Comparison of ENCODE assay signal across 9 cellular contexts in genomic region chr3:119350114-119350513, GRCh38. TPM values are rescaled to one million over a fixed set of nuclear protein-coding genes. Genes with fewer than 3 reads are reported as not detected.
A peak's percentile ranks its signal among the peaks of the same experiment; 100 is the strongest.
DNase-seq lines count a peak whose midpoint lies in the region; ATAC-seq, FAIRE-seq and TF ChIP-seq lines count a peak whose summit lies in the region.
"Had no signal": no experiment of that assay in that cellular context is flagged by ENCODE, and none has a peak within 500 bp of the region (broad histone marks: within the 10 kb centered on the region; RNA-seq: fewer than 3 reads in every experiment).

No MANE protein-coding gene starts in this region.

- no TSS peak for BruUV-seq in K562 (replicated peaks; lab: Mats Ljungman, UMichigan)

- H3K9ac ChIP-seq in K562 (ENCODE audit: insufficient read depth in 1 of 2, low read depth in 2 of 2, low read length in 2 of 2) = no peak overlapping the region

- TF ChIP-seq CTCF in K562 (IDR thresholded peaks at IDR 0.05 in 2 of 3, conservative IDR thresholded peaks at IDR 0.05 in 1 of 3; ENCODE audit: insufficient read depth in 2 of 3, low read depth in 1 of 3, low read length in 3 of 3) = no peak
- no peak for TF ChIP-seq CTCF in hepatocyte (IDR thresholded peaks at IDR 0.05; ENCODE audit: poor library complexity)
- no peak for TF ChIP-seq CTCF in osteocyte (IDR thresholded peaks at IDR 0.05)
- TF ChIP-seq CTCF in GM13976 (IDR thresholded peaks at IDR 0.05; ENCODE audit: borderline replicate concordance, control extremely low read depth, extremely low read depth, insufficient read depth, missing control alignments) = no peak

- no peaks in the 10 kb centered on the region for H3K27me3 Mint-ChIP-seq in osteocyte (ENCODE audit: unreplicated experiment)

- TF ChIP-seq RAD21 in K562 (CRISPR knock-in tag; conservative IDR thresholded peaks at IDR 0.05 in 1 of 2, IDR thresholded peaks at IDR 0.05 in 1 of 2) = no peak

- POLR2A ChIA-PET in K562 (lab: Yijun Ruan, JAX) = no interaction called here

- H3K4me3 ChIP-seq in K562 = no peak overlapping the region
- no peak overlapping the region for H3K4me3 ChIP-seq in hepatocyte

- peak overlapping the region; percentile 3 for H3K4me3 Mint-ChIP-seq in osteocyte (ENCODE audit: unreplicated experiment)

- H2AFZ ChIP-seq in K562 (ENCODE audit: low read depth, low read length) (no peak overlapping the region), hepatocyte (peak overlapping the region; percentile 2)

- CTCF ChIA-PET in K562 (lab: Yijun Ruan, JAX; ENCODE audit: low intra/inter-chr PET ratio) = no interaction called here

- H3K36me3 ChIP-seq in K562 (ENCODE audit: control insufficient read depth, insufficient read depth, low read length) = no peaks in the 10 kb centered on the region
- H3K36me3 ChIP-seq in hepatocyte (replicated peaks; ENCODE audit: insufficient read depth, low read depth) = no peaks in the 10 kb centered on the region

- H3K27ac Mint-ChIP-seq in osteocyte (ENCODE audit: unreplicated experiment) = peak overlapping the region; percentile 64

- H3K4me1 Mint-ChIP-seq in osteocyte (ENCODE audit: unreplicated experiment) = peaks cover 74% of the 10 kb centered on the region

- in situ Hi-C loops in K562 (cut with MboI) = no loop called here
- in situ Hi-C loops in GM13976 (cut with MboI; ENCODE audit: low sequenced_read_pairs, unreplicated experiment) = no loop called here

- no peaks in the 10 kb centered on the region for H3K36me3 Mint-ChIP-seq in osteocyte (ENCODE audit: unreplicated experiment)

- TF ChIP-seq POLR2A in K562 (conservative IDR thresholded peaks at IDR 0.05) = no peak

- peak; percentile 34 for DNase-seq in EH (ENCODE audit: low read depth)
- no peak for DNase-seq in K562 (ENCODE audit: extremely low read depth in 1 of 4, low spot score in 3 of 4)
- DNase-seq in hepatocyte (ENCODE audit: low spot score) = no peak
- no peak for DNase-seq in osteocyte (ENCODE audit: extremely low spot score, unreplicated experiment)
- DNase-seq in HTR-8/SVneo (ENCODE audit: insufficient read length, low spot score) = no peak
- DNase-seq in activated CD4-positive, alpha-beta T cell treated with anti-CD3 and anti-CD28 coated beads for 1 hour = no peak
- no peak for DNase-seq in GM13976 (ENCODE audit: low spot score)
- DNase-seq: HCEC 1CT had no signal

- H3K4me1 ChIP-seq in K562 (replicated peaks in 1 of 2; ENCODE audit: control insufficient read depth in 2 of 2, insufficient read depth in 2 of 2, low read length in 2 of 2) = peaks cover 0 to 7% of the 10 kb centered on the region in 2 experiments; a peak in 3 of 5 replicates
- peaks cover 26% of the 10 kb centered on the region for H3K4me1 ChIP-seq in hepatocyte (ENCODE audit: insufficient read depth)

- no peaks in the 10 kb centered on the region for H3K79me2 ChIP-seq in K562 (ENCODE audit: control insufficient read depth, insufficient read depth, low read length)
- H3K79me2 ChIP-seq in hepatocyte = no peaks in the 10 kb centered on the region

- H3K4me2 ChIP-seq in K562 (ENCODE audit: insufficient read depth, low read length) (no peak overlapping the region), hepatocyte (no peak overlapping the region)

- WGBS in K562 (ENCODE audit: insufficient coverage, low coverage, missing lambda C conversion rate) = 1% methylated on average over 10 of the region's 10 CpGs
- 32% methylated on average over 10 of the region's 10 CpGs for WGBS in hepatocyte (ENCODE audit: low lambda C conversion rate, missing lambda C conversion rate)

- TF ChIP-seq EP300 in K562 (IDR thresholded peaks at IDR 0.05; ENCODE audit: low read length) = no peak

- H3K9me2 ChIP-seq in hepatocyte (replicated peaks; ENCODE audit: insufficient read depth) = no peaks in the 10 kb centered on the region

- H4K20me1 ChIP-seq in K562 (replicated peaks; ENCODE audit: control insufficient read depth, insufficient read depth, low read length) = no peaks in the 10 kb centered on the region
- H4K20me1 ChIP-seq in hepatocyte (ENCODE audit: insufficient read depth, poor library complexity, severe bottlenecking) = no peaks in the 10 kb centered on the region

- FAIRE-seq in K562 (lab: Jason Lieb, UNC) (no peak), HTR-8/SVneo (lab: Jason Lieb, UNC) (no peak)

- ATAC-seq in K562 (no peak), HG02973 (IDR thresholded peaks at IDR 0.05; ENCODE audit: unreplicated experiment) (no peak)

- H3K9me1 ChIP-seq in K562 (ENCODE audit: control insufficient read depth, insufficient read depth, low read length) = no peaks in the 10 kb centered on the region

- H3K27ac ChIP-seq in K562 (ENCODE audit: extremely low read depth, low read depth, low read length) (no peak overlapping the region), hepatocyte (peak overlapping the region; percentile 26)

- H3K9me3 ChIP-seq in K562 (replicated peaks; ENCODE audit: control insufficient read depth, insufficient read depth, low read depth, low read length) = no peaks in the 10 kb centered on the region
- no peaks in the 10 kb centered on the region for H3K9me3 ChIP-seq in hepatocyte (ENCODE audit: low read depth)

- H3K9me3 Mint-ChIP-seq in osteocyte (ENCODE audit: unreplicated experiment) = no peaks in the 10 kb centered on the region

- H3K27me3 ChIP-seq in K562 (ENCODE audit: control insufficient read depth in 2 of 2, insufficient read depth in 2 of 2, low read length in 2 of 2) = peaks cover 3 to 21% of the 10 kb centered on the region in 2 experiments; a peak in 4 of 5 replicates
- H3K27me3 ChIP-seq in hepatocyte = no peaks in the 10 kb centered on the region

- intact Hi-C loops in K562 (cut with micrococcal nuclease) = loop anchor here (10.0 kb wide), 1 partner anchor 465 kb away; no protein-coding TSS in a partner anchor

TF ChIP-seq in K562, 482 proteins besides CTCF, POLR2A, EP300 and RAD21 (continues in another document):
- TF ChIP-seq, protein P1, sequence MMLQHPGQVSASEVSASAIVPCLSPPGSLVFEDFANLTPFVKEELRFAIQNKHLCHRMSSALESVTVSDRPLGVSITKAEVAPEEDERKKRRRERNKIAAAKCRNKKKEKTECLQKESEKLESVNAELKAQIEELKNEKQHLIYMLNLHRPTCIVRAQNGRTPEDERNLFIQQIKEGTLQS (IDR thresholded peaks at IDR 0.05) = peak; percentile 78
- TF ChIP-seq, protein P1 (CRISPR knock-in tag; conservative IDR thresholded peaks at IDR 0.05) = no peak
- TF ChIP-seq DMBX1 (CRISPR knock-in tag; IDR thresholded peaks at IDR 0.05; ENCODE audit: borderline replicate concordance) (no peak), SMC3 (conservative IDR thresholded peaks at IDR 0.05; ENCODE audit: insufficient read depth, low read depth, low read length) (no peak), SNIP1 (IDR thresholded peaks at IDR 0.05; ENCODE audit: low read depth) (no peak), CHD1 (IDR thresholded peaks at IDR 0.05; ENCODE audit: low read length) (no peak), ZNF77 (CRISPR knock-in tag; IDR thresholded peaks at IDR 0.05) (no peak), L3MBTL2 (IDR thresholded peaks at IDR 0.05) (no peak), ATF7 (IDR thresholded peaks at IDR 0.05) (peak; percentile 73; the same call in 1 of the 2 replicates), COPS2 (conservative IDR thresholded peaks at IDR 0.05) (no peak), MAFG (tag; conservative IDR thresholded peaks at IDR 0.05) (no peak), JUND (IDR thresholded peaks at IDR 0.05; ENCODE audit: borderline replicate concordance, low read depth, low read length) (peak; percentile 43; the same call in 1 of the 2 replicates), JUND (tag; IDR thresholded peaks at IDR 0.05; ENCODE audit: borderline replicate concordance, low read depth, low read length) (no peak)
- TF ChIP-seq, protein P2, sequence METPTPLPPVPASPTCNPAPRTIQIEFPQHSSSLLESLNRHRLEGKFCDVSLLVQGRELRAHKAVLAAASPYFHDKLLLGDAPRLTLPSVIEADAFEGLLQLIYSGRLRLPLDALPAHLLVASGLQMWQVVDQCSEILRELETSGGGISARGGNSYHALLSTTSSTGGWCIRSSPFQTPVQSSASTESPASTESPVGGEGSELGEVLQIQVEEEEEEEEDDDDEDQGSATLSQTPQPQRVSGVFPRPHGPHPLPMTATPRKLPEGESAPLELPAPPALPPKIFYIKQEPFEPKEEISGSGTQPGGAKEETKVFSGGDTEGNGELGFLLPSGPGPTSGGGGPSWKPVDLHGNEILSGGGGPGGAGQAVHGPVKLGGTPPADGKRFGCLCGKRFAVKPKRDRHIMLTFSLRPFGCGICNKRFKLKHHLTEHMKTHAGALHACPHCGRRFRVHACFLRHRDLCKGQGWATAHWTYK (CRISPR knock-in tag; IDR thresholded peaks at IDR 0.05) = no peak

RNA-seq across cellular contexts. Expression of gene ARHGAP31, which starts 55.9 kb away (rescaled TPM):
- not detected in 2 replicates for total RNA-seq in K562 (2011; cell fraction: chromatin; rRNA removed; ENCODE audit: low replicate concordance)
- under 0.01 TPM in 1 of 2 replicates, not detected in the other for total RNA-seq in K562 (2011; cell fraction: nucleolus; rRNA removed)
- not detected in 2 replicates for total RNA-seq in K562 (2011; cell fraction: nucleoplasm; rRNA removed)
- total RNA-seq in K562 (2014; rRNA removed) (not detected in 2 replicates), K562 (2014; rRNA removed; fragmentation: Illumina TruSeq; extraction: Trizol) (0.11 TPM in 1 of 2 replicates, not detected in the other), K562 (2015; rRNA removed; fragmentation: Illumina TruSeq; extraction: Trizol) (not detected in 2 replicates), K562 (2021) (0.13 and 0.38 TPM in 2 replicates), hepatocyte (6.4 and 7.3 TPM in 2 replicates), osteocyte (49.7 and 51.0 TPM in 2 replicates)
- polyA plus RNA-seq in K562 (2011; rRNA removed) (not detected in 2 replicates), K562 (2014; fragmentation: Illumina TruSeq; extraction: Trizol) (0.01 TPM in 1 of 2 replicates, not detected in the other), K562 (2014; fragmentation: Nextera tagmentation; extraction: Ambion mirVana) (under 1 TPM; under 0.01 to 0.01 TPM), K562 (2014; rRNA removed) (not detected in 2 replicates), hepatocyte (2.9 and 3.2 TPM in 2 replicates)
- 0.01 TPM in 2 replicates for polyA plus RNA-seq in K562 (2011; cell fraction: cytosol; rRNA removed)
- not detected in 2 replicates for polyA plus RNA-seq in K562 (2011; cell fraction: nucleus; rRNA removed)
- 0.03 and 0.08 TPM in 2 replicates for polyA plus RNA-seq in K562 (2012)
- polyA minus RNA-seq in K562 (2011; rRNA and poly(A)+ RNA removed) = 0.03 TPM in 1 of 2 replicates, not detected in the other
- polyA minus RNA-seq in K562 (2011; cell fraction: cytosol; rRNA and poly(A)+ RNA removed) = not detected in 2 replicates
- not detected in 2 replicates for polyA minus RNA-seq in K562 (2011; cell fraction: nucleus; rRNA and poly(A)+ RNA removed)
